18 cellular contexts compared by ENCODE assay signal in the genomic region with DNA sequence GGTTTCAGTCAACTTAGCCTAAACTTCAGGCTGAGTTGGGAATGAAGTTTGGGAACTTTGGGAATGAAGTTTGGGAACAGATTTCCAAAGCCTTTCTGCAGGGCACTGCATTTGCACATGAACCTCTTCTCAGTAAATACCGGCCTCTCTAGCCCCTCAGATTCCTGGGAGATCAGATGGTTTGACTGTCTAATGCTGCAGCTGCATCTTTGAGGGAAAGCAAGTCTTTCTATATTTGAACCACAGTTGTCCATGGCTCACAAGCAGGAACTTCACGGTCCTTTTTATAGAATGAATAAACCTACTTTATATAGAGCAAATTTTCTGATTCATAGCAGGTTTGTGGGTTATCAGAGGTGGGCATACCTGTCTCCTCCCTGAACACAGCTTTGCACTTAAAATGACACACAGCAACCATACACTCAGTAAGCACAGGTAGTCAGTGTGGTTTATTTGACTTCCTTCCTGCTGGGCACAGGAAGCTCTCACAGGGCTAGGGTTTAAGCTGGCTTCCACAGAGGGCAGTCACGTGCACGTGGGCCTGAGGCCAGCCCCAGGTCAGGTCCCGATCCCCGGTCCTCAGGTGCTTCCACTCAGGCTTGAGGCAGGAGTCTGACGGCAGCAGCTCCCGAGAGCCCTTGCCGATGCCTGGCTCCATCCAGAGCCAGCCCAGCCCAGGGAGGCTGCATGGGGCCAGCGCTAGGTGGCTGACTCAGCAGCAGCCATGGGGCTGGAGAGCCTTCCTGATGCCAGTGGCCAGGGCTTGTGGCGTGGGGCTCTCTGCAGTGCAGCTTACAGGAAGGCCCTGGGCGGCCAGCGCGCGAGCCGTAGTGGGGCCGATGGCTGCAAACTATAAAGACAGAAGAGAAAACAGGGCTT. TPM values are rescaled to one million over a fixed set of nuclear protein-coding genes. Genes with fewer than 3 reads are reported as not detected.
DNase-seq lines count a peak whose midpoint lies in the region; ATAC-seq, FAIRE-seq and TF ChIP-seq lines count a peak whose summit lies in the region.
"Had no signal": no experiment of that assay in that cellular context is flagged by ENCODE, and none has a peak within 500 bp of the region (broad histone marks: within the 10 kb centered on the region; RNA-seq: fewer than 3 reads in every experiment).

No MANE protein-coding gene starts in this region.

- H3K4me3 ChIP-seq in A549 = no peak overlapping the region
- H3K4me3 ChIP-seq in GM12865 (ENCODE audit: low read depth, low read length) = no peak overlapping the region
- H3K4me3 ChIP-seq: lung, neural progenitor cell had no signal

- CTCF ChIA-PET in A549 (lab: Yijun Ruan, JAX) = interaction anchor here (0.8 kb wide), 1 partner anchor 13 kb away, joined by 3 read pairs; a partner anchor contains a TSS
- CTCF ChIA-PET in activated CD4-positive, alpha-beta memory T cell treated with anti-CD3 and anti-CD28 coated beads, Interleukin-2, amount 10 ng/mL, durations not matched to agents 7 days and 5 days (lab: Charles Lee) = no interaction called here

- H3K4me1 ChIP-seq in A549 = no peaks in the 10 kb centered on the region
- H3K4me1 ChIP-seq: neural progenitor cell had no signal

- TF ChIP-seq CTCF in A549 (IDR thresholded peaks at IDR 0.05) (no peak), GM12865 (IDR thresholded peaks at IDR 0.05; ENCODE audit: insufficient read depth, low read depth, low read length, missing control alignments) (no peak), osteocyte (IDR thresholded peaks at IDR 0.05) (no peak)

- TF ChIP-seq POLR2A in A549 (IDR thresholded peaks at IDR 0.05; ENCODE audit: low read length) = no peak

- no peaks in the 10 kb centered on the region for H3K27me3 Mint-ChIP-seq in activated CD4-positive, alpha-beta memory T cell treated with anti-CD3 and anti-CD28 coated beads, Interleukin-2, amount 10 ng/mL, durations not matched to agents 7 days and 5 days
- H3K27me3 Mint-ChIP-seq in osteocyte (ENCODE audit: unreplicated experiment) = no peaks in the 10 kb centered on the region

- no peak overlapping the region for H3K27ac ChIP-seq in A549
- H3K27ac ChIP-seq: neural progenitor cell had no signal

- no peak overlapping the region for H3K4me2 ChIP-seq in A549
- H3K4me2 ChIP-seq: neural progenitor cell had no signal

- peak overlapping the region; percentile 50 for H3K27ac Mint-ChIP-seq in activated CD4-positive, alpha-beta memory T cell treated with anti-CD3 and anti-CD28 coated beads, Interleukin-2, amount 10 ng/mL, durations not matched to agents 7 days and 5 days
- no peak overlapping the region for H3K27ac Mint-ChIP-seq in osteocyte (ENCODE audit: unreplicated experiment)
- H3K27ac Mint-ChIP-seq: neural progenitor cell had no signal

- TF ChIP-seq EP300 in A549 (IDR thresholded peaks at IDR 0.05) = no peak

- DNase-seq in A549 (ENCODE audit: low read depth in 1 of 2, low spot score in 1 of 2) = no peak
- peak; percentile 13 for DNase-seq in GM12865 (ENCODE audit: low read depth)
- peak; percentile 22 for DNase-seq in activated CD4-positive, alpha-beta memory T cell treated with anti-CD3 and anti-CD28 coated beads, Interleukin-2, amount 10 ng/mL, durations not matched to agents 7 days and 5 days
- DNase-seq in kidney tubule cell (ENCODE audit: low spot score) = peak; percentile 32
- no peak for DNase-seq in osteocyte (ENCODE audit: extremely low spot score, unreplicated experiment)
- no peak for DNase-seq in COR-L47 (lab: John Stamatoyannopoulos, UW)
- no peak for DNase-seq in superior temporal gyrus (ENCODE audit: extremely low spot score)
- DNase-seq: caudate nucleus, DND-41, KG1, NCI-H1417, NCI-H226, right cardiac atrium, trophoblast cell had no signal

- peaks cover 27% of the 10 kb centered on the region for H3K4me1 Mint-ChIP-seq in activated CD4-positive, alpha-beta memory T cell treated with anti-CD3 and anti-CD28 coated beads, Interleukin-2, amount 10 ng/mL, durations not matched to agents 7 days and 5 days
- H3K4me1 Mint-ChIP-seq in osteocyte (ENCODE audit: unreplicated experiment) = no peaks in the 10 kb centered on the region

- peaks cover 15% of the 10 kb centered on the region for H3K36me3 Mint-ChIP-seq in activated CD4-positive, alpha-beta memory T cell treated with anti-CD3 and anti-CD28 coated beads, Interleukin-2, amount 10 ng/mL, durations not matched to agents 7 days and 5 days (ENCODE audit: low read depth)
- H3K36me3 Mint-ChIP-seq in osteocyte (ENCODE audit: unreplicated experiment) = peaks cover 22% of the 10 kb centered on the region

- H3K9me3 ChIP-seq in A549 = no peaks in the 10 kb centered on the region

- POLR2A ChIA-PET in A549 (lab: Yijun Ruan, JAX) = no interaction called here
- POLR2A ChIA-PET in activated CD4-positive, alpha-beta memory T cell treated with anti-CD3 and anti-CD28 coated beads, Interleukin-2, amount 10 ng/mL, durations not matched to agents 7 days and 5 days (lab: Charles Lee) = interaction anchor here (1.0 to 1.5 kb wide), 2 partner anchors 35 to 69 kb away, joined by 3 to 5 read pairs; a partner anchor contains a TSS

- H3K4me3 Mint-ChIP-seq in activated CD4-positive, alpha-beta memory T cell treated with anti-CD3 and anti-CD28 coated beads, Interleukin-2, amount 10 ng/mL, durations not matched to agents 7 days and 5 days = no peak overlapping the region
- H3K4me3 Mint-ChIP-seq in osteocyte (ENCODE audit: unreplicated experiment) = no peak overlapping the region
- H3K4me3 Mint-ChIP-seq: neural progenitor cell had no signal

- no peak for TF ChIP-seq RAD21 in A549 (conservative IDR thresholded peaks at IDR 0.05 in 1 of 2, IDR thresholded peaks at IDR 0.05 in 1 of 2)

- WGBS in A549 (ENCODE audit: missing lambda C conversion rate) = 93% methylated on average over 13 of the region's 17 CpGs

- peak; percentile 36 to 50; a peak in 4 of 6 replicates for ATAC-seq in A549
- ATAC-seq in GM21737 (IDR thresholded peaks at IDR 0.05; ENCODE audit: unreplicated experiment) = no peak

- no peaks in the 10 kb centered on the region for H3K9me3 Mint-ChIP-seq in activated CD4-positive, alpha-beta memory T cell treated with anti-CD3 and anti-CD28 coated beads, Interleukin-2, amount 10 ng/mL, durations not matched to agents 7 days and 5 days
- H3K9me3 Mint-ChIP-seq in osteocyte (ENCODE audit: unreplicated experiment) = no peaks in the 10 kb centered on the region
- H3K9me3 Mint-ChIP-seq: neural progenitor cell had no signal

- no peak for FAIRE-seq in A549 (lab: Jason Lieb, UNC)
- FAIRE-seq: frontal cortex had no signal

TF ChIP-seq in A549, 52 proteins besides CTCF, POLR2A, EP300 and RAD21 (continues in another document):
- TF ChIP-seq MYC (IDR thresholded peaks at IDR 0.05; ENCODE audit: borderline replicate concordance, low read length) (no peak), FOSL2 (IDR thresholded peaks at IDR 0.05) (no peak), FOSL2 (CRISPR knock-in tag; IDR thresholded peaks at IDR 0.05) (no peak), HEYL (CRISPR knock-in tag; IDR thresholded peaks at IDR 0.05) (no peak), BHLHE40 (IDR thresholded peaks at IDR 0.05; ENCODE audit: low read depth, low read length) (no peak), RARB (CRISPR knock-in tag; IDR thresholded peaks at IDR 0.05) (no peak), RCOR1 (IDR thresholded peaks at IDR 0.05; ENCODE audit: low read depth, low read length) (no peak)
- TF ChIP-seq, protein P1, sequence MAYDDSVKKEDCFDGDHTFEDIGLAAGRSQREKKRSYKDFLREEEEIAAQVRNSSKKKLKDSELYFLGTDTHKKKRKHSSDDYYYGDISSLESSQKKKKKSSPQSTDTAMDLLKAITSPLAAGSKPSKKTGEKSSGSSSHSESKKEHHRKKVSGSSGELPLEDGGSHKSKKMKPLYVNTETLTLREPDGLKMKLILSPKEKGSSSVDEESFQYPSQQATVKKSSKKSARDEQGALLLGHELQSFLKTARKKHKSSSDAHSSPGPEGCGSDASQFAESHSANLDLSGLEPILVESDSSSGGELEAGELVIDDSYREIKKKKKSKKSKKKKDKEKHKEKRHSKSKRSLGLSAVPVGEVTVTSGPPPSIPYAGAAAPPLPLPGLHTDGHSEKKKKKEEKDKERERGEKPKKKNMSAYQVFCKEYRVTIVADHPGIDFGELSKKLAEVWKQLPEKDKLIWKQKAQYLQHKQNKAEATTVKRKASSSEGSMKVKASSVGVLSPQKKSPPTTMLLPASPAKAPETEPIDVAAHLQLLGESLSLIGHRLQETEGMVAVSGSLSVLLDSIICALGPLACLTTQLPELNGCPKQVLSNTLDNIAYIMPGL (CRISPR knock-in tag; IDR thresholded peaks at IDR 0.05; ENCODE audit: borderline replicate concordance) = no peak

RNA-seq across cellular contexts. Expression of a gene that starts 12.8 kb away (rescaled TPM):
- 0.04 and 0.08 TPM in 2 replicates for polyA plus RNA-seq in A549 (2011; rRNA removed)
- polyA plus RNA-seq in A549 (2012; cell fraction: cytosol; rRNA removed) = not detected in 2 replicates
- polyA plus RNA-seq in A549 (2012; cell fraction: nucleus; rRNA removed) = 0.07 and 0.14 TPM in 2 replicates
- polyA plus RNA-seq in A549 (2017; fragmentation: RNase III; extraction: RNeasy Plus Mini Kit Qiagen cat#74134 plus additional on column Dnase treatment) = 0.04 TPM in 2 of 3 replicates, not detected in the other
- polyA minus RNA-seq in A549 (2011; rRNA and poly(A)+ RNA removed) = not detected in 2 replicates
- not detected for total RNA-seq in activated CD4-positive, alpha-beta memory T cell treated with anti-CD3 and anti-CD28 coated beads, Interleukin-2, amount 10 ng/mL, durations not matched to agents 7 days and 5 days
- 0.18 TPM in 1 of 2 replicates, not detected in the other for total RNA-seq in osteocyte

RNA-seq across cellular contexts. Expression of a gene that starts 34.7 kb away (rescaled TPM):
- polyA plus RNA-seq in A549 (2011; rRNA removed) (53.6 and 71.1 TPM in 2 replicates), A549 (2017; fragmentation: RNase III; extraction: RNeasy Plus Mini Kit Qiagen cat#74134 plus additional on column Dnase treatment) (50.2 to 52.9 TPM (median 51.1 TPM) in 3 replicates)
- polyA plus RNA-seq in A549 (2012; cell fraction: cytosol; rRNA removed) = 44.1 and 50.7 TPM in 2 replicates
- polyA plus RNA-seq in A549 (2012; cell fraction: nucleus; rRNA removed) = 67.1 and 71.3 TPM in 2 replicates
- polyA minus RNA-seq in A549 (2011; rRNA and poly(A)+ RNA removed) = 33.6 and 35.4 TPM in 2 replicates
- total RNA-seq in activated CD4-positive, alpha-beta memory T cell treated with anti-CD3 and anti-CD28 coated beads, Interleukin-2, amount 10 ng/mL, durations not matched to agents 7 days and 5 days = 10 to 100 TPM; 35.9 to 38.3 TPM
- 68.0 and 69.5 TPM in 2 replicates for total RNA-seq in osteocyte

RNA-seq across cellular contexts. Expression of a gene that starts 35.0 kb away (rescaled TPM):
- polyA plus RNA-seq in A549 (2011; rRNA removed) (74.0 and 130 TPM in 2 replicates), A549 (2017; fragmentation: RNase III; extraction: RNeasy Plus Mini Kit Qiagen cat#74134 plus additional on column Dnase treatment) (140 to 170 TPM (median 142 TPM) in 3 replicates)
- polyA plus RNA-seq in A549 (2012; cell fraction: cytosol; rRNA removed) = 34.7 and 47.0 TPM in 2 replicates
- polyA plus RNA-seq in A549 (2012; cell fraction: nucleus; rRNA removed) = 9.4 and 14.5 TPM in 2 replicates
- polyA minus RNA-seq in A549 (2011; rRNA and poly(A)+ RNA removed) = 18.0 and 21.0 TPM in 2 replicates
- 10 to 100 TPM; 44.5 to 48.8 TPM for total RNA-seq in activated CD4-positive, alpha-beta memory T cell treated with anti-CD3 and anti-CD28 coated beads, Interleukin-2, amount 10 ng/mL, durations not matched to agents 7 days and 5 days
- total RNA-seq in osteocyte = 34.6 TPM in 2 replicates

Comparison
In these comparisons a context has a peak if more than half of its experiments do, and no peak if none do; other contexts are left out.
1. DNase-seq: peak in GM12865 (single experiment), activated CD4-positive, alpha-beta memory T cell treated with anti-CD3 and anti-CD28 coated beads, Interleukin-2, amount 10 ng/mL, durations not matched to agents 7 days and 5 days (single experiment) and kidney tubule cell (single experiment); none in A549 (0 of 2), osteocyte (single experiment), COR-L47 (single experiment) and superior temporal gyrus (single experiment).